In the genomic region with DNA sequence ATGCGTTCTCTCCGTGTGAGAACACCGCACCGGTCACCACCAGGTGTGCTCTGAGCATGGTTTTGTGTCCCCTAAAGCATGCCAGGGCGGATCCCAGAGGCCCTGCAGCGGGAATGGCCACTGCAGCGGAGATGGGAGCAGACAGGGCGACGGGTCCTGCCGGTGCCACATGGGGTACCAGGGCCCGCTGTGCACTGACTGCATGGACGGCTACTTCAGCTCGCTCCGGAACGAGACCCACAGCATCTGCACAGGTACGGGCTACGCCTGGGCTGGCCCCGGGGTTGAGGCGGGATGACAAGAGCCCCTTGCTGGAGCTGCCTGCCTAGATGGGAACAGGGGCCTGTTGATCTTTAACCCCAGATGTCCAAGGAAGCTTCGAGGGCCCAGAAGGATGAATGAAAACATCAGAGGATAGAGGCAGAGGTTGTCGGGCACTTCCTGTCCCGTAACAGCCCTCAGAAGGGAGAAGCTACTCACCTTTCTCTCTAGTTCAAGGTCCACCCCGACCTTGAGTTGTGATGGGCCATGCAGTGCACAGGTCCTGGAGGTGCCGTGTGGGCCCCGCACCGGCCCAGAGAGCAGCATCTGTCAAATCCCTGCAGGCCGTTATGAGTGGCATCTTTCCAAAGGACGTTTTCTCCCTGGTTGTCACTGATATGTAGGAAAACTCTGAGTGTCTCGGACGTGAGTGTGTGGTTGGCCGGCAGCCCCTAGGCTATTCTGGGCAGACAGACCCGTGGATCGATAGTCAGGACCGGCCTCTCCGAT, we compare ENCODE assay signal across 24 cellular contexts.
"Had no signal": no experiment of that assay in that cellular context is flagged by ENCODE, and none has a peak within 500 bp of the region (broad histone marks: within the 10 kb centered on the region; RNA-seq: fewer than 3 reads in every experiment).

No MANE protein-coding gene starts in this region.

- ATAC-seq: activated T-cell treated with anti-CD3 and anti-CD28 coated beads, Interleukin-2, amount 50 U/mL, for 72 hours; foreskin keratinocyte had no signal

- DNase-seq: activated CD4-positive, alpha-beta memory T cell treated with anti-CD3 and anti-CD28 coated beads for 36 hours; activated CD4-positive, alpha-beta T cell treated with anti-CD3 and anti-CD28 coated beads for 4 hours; activated CD4-positive, CD25-positive, alpha-beta regulatory T cell; activated effector memory CD4-positive, alpha-beta T cell treated with Interleukin-2 at 50 U/mL for 16 hours; activated naive CD4-positive, alpha-beta T cell treated with anti-CD3 and anti-CD28 coated beads, Interleukin-2, amount 50 U/mL, for 16 hours; activated T-cell treated with anti-CD3 and anti-CD28 coated beads, Interleukin-2, amount 50 U/mL, for 72 hours; adrenal gland; brain microvascular endothelial cell; caudate nucleus; dermis blood vessel endothelial cell; effector CD8-positive, alpha-beta T cell; foreskin keratinocyte; mesenchymal stem cell; nephron progenitor cell; occipital lobe; posterior cingulate gyrus; sigmoid colon; stimulated activated CD4-positive, alpha-beta T cell treated with anti-CD3 and anti-CD28 coated beads, Interleukin-4, amount 100 ng/mL, for 1 hour; substantia nigra; T1000; thyroid gland had no signal

- H3K27ac ChIP-seq: adrenal gland, ascending aorta, brain microvascular endothelial cell, foreskin keratinocyte, hepatocyte, sigmoid colon, thyroid gland had no signal

- H3K4me3 ChIP-seq: adrenal gland, ascending aorta, hepatocyte, sigmoid colon, smooth muscle cell, thyroid gland had no signal

- H3K4me1 ChIP-seq: foreskin keratinocyte had no signal

- H3K27me3 ChIP-seq: adrenal gland, ascending aorta, brain microvascular endothelial cell, foreskin keratinocyte, hepatocyte, sigmoid colon, thyroid gland had no signal

- H3K9me3 ChIP-seq: adrenal gland, ascending aorta, sigmoid colon, thyroid gland had no signal
